ENCODE assay signal across 14 cellular contexts in genomic region chr1:246582301-246583055, GRCh38. TPM values are rescaled to one million over a fixed set of nuclear protein-coding genes. Genes with fewer than 3 reads are reported as not detected.
DNase-seq lines count a peak whose midpoint lies in the region; ATAC-seq, FAIRE-seq and TF ChIP-seq lines count a peak whose summit lies in the region.
"Had no signal": no experiment of that assay in that cellular context is flagged by ENCODE, and none has a peak within 500 bp of the region (broad histone marks: within the 10 kb centered on the region; RNA-seq: fewer than 3 reads in every experiment).

No MANE protein-coding gene starts in this region.

- no TSS peak for BruUV-seq in K562 (replicated peaks; lab: Mats Ljungman, UMichigan)

- peak overlapping the region; percentile 79 for H3K4me2 ChIP-seq in K562 (ENCODE audit: insufficient read depth, low read length)

- no peak for TF ChIP-seq CTCF in right atrium auricular region (IDR thresholded peaks at IDR 0.05)
- no peak for TF ChIP-seq CTCF in heart left ventricle (IDR thresholded peaks at IDR 0.05)
- TF ChIP-seq CTCF in K562 (IDR thresholded peaks at IDR 0.05 in 2 of 3, conservative IDR thresholded peaks at IDR 0.05 in 1 of 3; ENCODE audit: insufficient read depth in 2 of 3, low read depth in 1 of 3, low read length in 3 of 3): 0 out of 6 replicates have a peak, but pooled peaks of 1 of the 3 experiments have one; percentile 15
- no peak for TF ChIP-seq CTCF in type B pancreatic cell (conservative IDR thresholded peaks at IDR 0.05)

- WGBS in heart left ventricle, 4 donors: 85 to 89% (median 87%) methylated on average over 17 of the region's 17 CpGs
- WGBS in K562 (ENCODE audit: insufficient coverage, low coverage, missing lambda C conversion rate): 4% methylated on average over 17 of the region's 17 CpGs

- peak overlapping the region; percentile 48 to 89 for H3K9ac ChIP-seq in K562 (ENCODE audit: insufficient read depth in 1 of 2, low read depth in 2 of 2, low read length in 2 of 2)
- peak overlapping the region; percentile 9 for H3K9ac ChIP-seq in mucosa of stomach (ENCODE audit: low read length)

- H3K27me3 Mint-ChIP-seq in type B pancreatic cell: peaks cover 3% of the 10 kb centered on the region

- H3K27me3 ChIP-seq in right atrium auricular region: no peaks in the 10 kb centered on the region
- H3K27me3 ChIP-seq in heart left ventricle: no peaks in the 10 kb centered on the region
- no peaks in the 10 kb centered on the region for H3K27me3 ChIP-seq in K562 (ENCODE audit: control insufficient read depth in 2 of 2, insufficient read depth in 2 of 2, low read length in 2 of 2)
- no peaks in the 10 kb centered on the region for H3K27me3 ChIP-seq in mucosa of stomach (ENCODE audit: control insufficient read depth, insufficient read depth, low read length)

- H3K27ac Mint-ChIP-seq in type B pancreatic cell: peak overlapping the region; percentile 75

- H4K20me1 ChIP-seq in K562 (replicated peaks; ENCODE audit: control insufficient read depth, insufficient read depth, low read length): no peaks in the 10 kb centered on the region

- ATAC-seq in heart left ventricle (no peak), K562 (peak; percentile 74), HG03378 (IDR thresholded peaks at IDR 0.05; ENCODE audit: unreplicated experiment) (no peak)

- peaks cover 38% of the 10 kb centered on the region for H3K4me1 Mint-ChIP-seq in type B pancreatic cell (ENCODE audit: unreplicated experiment)

- H3K36me3 ChIP-seq in right atrium auricular region: no peaks in the 10 kb centered on the region
- peaks cover 0 to 6% (median 0%) of the 10 kb centered on the region in 9 donors for H3K36me3 ChIP-seq in heart left ventricle
- H3K36me3 ChIP-seq in K562 (ENCODE audit: control insufficient read depth, insufficient read depth, low read length): peaks cover 44% of the 10 kb centered on the region
- no peaks in the 10 kb centered on the region for H3K36me3 ChIP-seq in mucosa of stomach (ENCODE audit: control insufficient read depth, insufficient read depth, low read length)

- H3K4me1 ChIP-seq in right atrium auricular region: peaks cover 0 to 83% of the 10 kb centered on the region in 2 donors
- peaks cover 4 to 86% (median 58%) of the 10 kb centered on the region in 12 donors for H3K4me1 ChIP-seq in heart left ventricle
- H3K4me1 ChIP-seq in K562 (replicated peaks in 1 of 2; ENCODE audit: control insufficient read depth in 2 of 2, insufficient read depth in 2 of 2, low read length in 2 of 2): peaks cover 31 to 59% of the 10 kb centered on the region in 2 experiments
- peaks cover 28% of the 10 kb centered on the region for H3K4me1 ChIP-seq in mucosa of stomach (ENCODE audit: control insufficient read depth, insufficient read depth, low read length)

- H3K4me3 ChIP-seq in right atrium auricular region: no peak overlapping the region
- H3K4me3 ChIP-seq in heart left ventricle: no peak overlapping the region
- H3K4me3 ChIP-seq in K562: peak overlapping the region; percentile 15
- H3K4me3 ChIP-seq in mucosa of stomach (ENCODE audit: low read length): no peak overlapping the region

- no peaks in the 10 kb centered on the region for H3K9me1 ChIP-seq in K562 (ENCODE audit: control insufficient read depth, insufficient read depth, low read length)

- peak overlapping the region; percentile 41 for H2AFZ ChIP-seq in K562 (ENCODE audit: low read depth, low read length)

- no peaks in the 10 kb centered on the region for H3K9me3 Mint-ChIP-seq in type B pancreatic cell

- CTCF ChIA-PET in K562 (lab: Yijun Ruan, JAX; ENCODE audit: low intra/inter-chr PET ratio): no interaction called here

- TF ChIP-seq EP300 in K562 (IDR thresholded peaks at IDR 0.05; ENCODE audit: low read length): no peak

- peaks cover 7% of the 10 kb centered on the region for H3K36me3 Mint-ChIP-seq in type B pancreatic cell

- no peak for TF ChIP-seq POLR2A in heart left ventricle (IDR thresholded peaks at IDR 0.05)
- no peak for TF ChIP-seq POLR2A in K562 (conservative IDR thresholded peaks at IDR 0.05)

- FAIRE-seq in K562 (lab: Jason Lieb, UNC): peak; percentile 91
- FAIRE-seq: islet of Langerhans had no signal

- POLR2A ChIA-PET in K562 (lab: Yijun Ruan, JAX): interaction anchor here (0.6 to 5.7 kb wide), 5 partner anchors 9 to 67 kb away, joined by 3 to 26 read pairs (median 4); partner anchors contain the start of genes CNST and TFB2M

- TF ChIP-seq RAD21 in K562 (CRISPR knock-in tag; conservative IDR thresholded peaks at IDR 0.05 in 1 of 2, IDR thresholded peaks at IDR 0.05 in 1 of 2): no peak; a peak in 1 of 4 replicates

- DNase-seq in right atrium auricular region (ENCODE audit: low spot score) (no peak), heart left ventricle (no peak), K562 (ENCODE audit: extremely low read depth in 1 of 4, low spot score in 3 of 4) (peak; percentile 42 to 86 (median 54)), type B pancreatic cell (ENCODE audit: extremely low spot score, unreplicated experiment) (no peak), C1 segment of cervical spinal cord (lab: John Stamatoyannopoulos, UW) (no peak), iPS-NIHi7 (ENCODE audit: extremely low spot score) (no peak)
- DNase-seq: KBM-7; NCI-H2029; NK-92 treated with Interleukin-12 subunit alpha and Interleukin-12 subunit beta, amount 100 ng/mL, for 24 hours; stimulated activated CD4-positive, alpha-beta T cell treated with anti-CD3 and anti-CD28 coated beads, Interleukin-15, amount 100 ng/mL, for 24 hours; stimulated activated CD8-positive, alpha-beta memory T cell treated with anti-CD3 and anti-CD28 coated beads, Interleukin-4, amount 100 ng/mL, for 48 hours had no signal

- H3K79me2 ChIP-seq in K562 (ENCODE audit: control insufficient read depth, insufficient read depth, low read length): peaks cover 98% of the 10 kb centered on the region

- H3K9me3 ChIP-seq in right atrium auricular region (no peaks in the 10 kb centered on the region), heart left ventricle (no peaks in the 10 kb centered on the region), K562 (replicated peaks; ENCODE audit: control insufficient read depth, insufficient read depth, low read depth, low read length) (no peaks in the 10 kb centered on the region), mucosa of stomach (ENCODE audit: control insufficient read depth, low read length) (no peaks in the 10 kb centered on the region)

- H3K27ac ChIP-seq in right atrium auricular region: peak overlapping the region; percentile 66 to 69
- peak overlapping the region in 6 of 12 donors; percentile 41 to 76 (median 64) for H3K27ac ChIP-seq in heart left ventricle
- H3K27ac ChIP-seq in K562 (ENCODE audit: extremely low read depth, low read depth, low read length): peak overlapping the region; percentile 89

- peak overlapping the region; percentile 15 for H3K4me3 Mint-ChIP-seq in type B pancreatic cell

- intact Hi-C loops in heart left ventricle (cut with DNase I) (no loop called here), K562 (cut with micrococcal nuclease) (loop anchor here (2.0 kb wide), 1 partner anchor 16 kb away; the partner anchor contains the start of genes CNST and TFB2M)

- in situ Hi-C loops in K562 (cut with MboI): no loop called here

RNA-seq across cellular contexts. Expression of gene CNST, which starts 16.2 kb away (rescaled TPM):
- total RNA-seq in right atrium auricular region: 10 to 100 TPM; 15.6 to 19.0 TPM
- total RNA-seq in heart left ventricle: 10 to 100 TPM; 14.0 to 23.9 (median 19.1) TPM
- 10 to 100 TPM in 1 of 2 donors, 1 to 10 TPM in 1; 3.9 to 11.9 TPM for polyA plus RNA-seq in heart left ventricle
- total RNA-seq in K562 (2011; cell fraction: chromatin; rRNA removed; ENCODE audit: low replicate concordance): 251 and 301 TPM in 2 replicates
- total RNA-seq in K562 (2011; cell fraction: nucleolus; rRNA removed): 61.0 and 78.0 TPM in 2 replicates
- 82.1 and 87.6 TPM in 2 replicates for total RNA-seq in K562 (2011; cell fraction: nucleoplasm; rRNA removed)
- total RNA-seq in K562 (2014; rRNA removed): 23.9 and 25.2 TPM in 2 replicates
- 39.1 and 46.1 TPM in 2 replicates for total RNA-seq in K562 (2014; rRNA removed; fragmentation: Illumina TruSeq; extraction: Trizol)
- total RNA-seq in K562 (2015; rRNA removed; fragmentation: Illumina TruSeq; extraction: Trizol): 29.9 and 31.1 TPM in 2 replicates
- 45.5 and 55.3 TPM in 2 replicates for total RNA-seq in K562 (2021)
- polyA plus RNA-seq in K562 (2011; rRNA removed): 41.4 and 43.9 TPM in 2 replicates
- polyA plus RNA-seq in K562 (2011; cell fraction: cytosol; rRNA removed): 11.5 and 23.2 TPM in 2 replicates
- polyA plus RNA-seq in K562 (2011; cell fraction: nucleus; rRNA removed): 37.1 and 53.3 TPM in 2 replicates
- polyA plus RNA-seq in K562 (2012): 16.1 and 19.6 TPM in 2 replicates
- polyA plus RNA-seq in K562 (2014; fragmentation: Illumina TruSeq; extraction: Trizol): 30.1 and 30.8 TPM in 2 replicates
- 10 to 100 TPM; 17.0 to 22.9 TPM for polyA plus RNA-seq in K562 (2014; fragmentation: Nextera tagmentation; extraction: Ambion mirVana)
- 20.6 and 23.3 TPM in 2 replicates for polyA plus RNA-seq in K562 (2014; rRNA removed)
- polyA minus RNA-seq in K562 (2011; rRNA and poly(A)+ RNA removed): 210 and 261 TPM in 2 replicates
- polyA minus RNA-seq in K562 (2011; cell fraction: cytosol; rRNA and poly(A)+ RNA removed): 25.3 and 33.2 TPM in 2 replicates
- 50.6 and 123 TPM in 2 replicates for polyA minus RNA-seq in K562 (2011; cell fraction: nucleus; rRNA and poly(A)+ RNA removed)
- 15.5 and 17.9 TPM in 2 replicates for total RNA-seq in type B pancreatic cell (ENCODE audit: low replicate concordance)

RNA-seq across cellular contexts. Expression of gene TFB2M, which starts 16.4 kb away (rescaled TPM):
- total RNA-seq in right atrium auricular region (10 to 100 TPM in 1 of 2 donors, 1 to 10 TPM in 1; 5.5 to 12.0 TPM), heart left ventricle (10 to 100 TPM; 10.5 to 14.5 (median 12.8) TPM), K562 (2014; rRNA removed) (51.1 and 55.1 TPM in 2 replicates), K562 (2014; rRNA removed; fragmentation: Illumina TruSeq; extraction: Trizol) (72.3 and 80.2 TPM in 2 replicates), K562 (2015; rRNA removed; fragmentation: Illumina TruSeq; extraction: Trizol) (48.2 and 55.2 TPM in 2 replicates), K562 (2021) (63.0 and 63.6 TPM in 2 replicates), type B pancreatic cell (ENCODE audit: low replicate concordance) (12.9 and 14.7 TPM in 2 replicates)
- polyA plus RNA-seq in heart left ventricle (10 to 100 TPM in 1 of 2 donors, 1 to 10 TPM in 1; 4.2 to 18.6 TPM), K562 (2011; rRNA removed) (50.7 and 70.6 TPM in 2 replicates), K562 (2014; fragmentation: Illumina TruSeq; extraction: Trizol) (63.5 and 65.0 TPM in 2 replicates), K562 (2014; fragmentation: Nextera tagmentation; extraction: Ambion mirVana) (100 to 1,000 TPM; 141 to 162 TPM), K562 (2014; rRNA removed) (77.7 and 78.1 TPM in 2 replicates)
- 23.8 and 25.2 TPM in 2 replicates for total RNA-seq in K562 (2011; cell fraction: chromatin; rRNA removed; ENCODE audit: low replicate concordance)
- total RNA-seq in K562 (2011; cell fraction: nucleolus; rRNA removed): 22.5 TPM in 2 replicates
- 17.8 and 18.7 TPM in 2 replicates for total RNA-seq in K562 (2011; cell fraction: nucleoplasm; rRNA removed)
- polyA plus RNA-seq in K562 (2011; cell fraction: cytosol; rRNA removed): 19.8 and 24.0 TPM in 2 replicates
- 13.3 and 16.0 TPM in 2 replicates for polyA plus RNA-seq in K562 (2011; cell fraction: nucleus; rRNA removed)
- polyA plus RNA-seq in K562 (2012): 27.6 and 52.8 TPM in 2 replicates
- polyA minus RNA-seq in K562 (2011; rRNA and poly(A)+ RNA removed): 27.1 and 29.2 TPM in 2 replicates
- polyA minus RNA-seq in K562 (2011; cell fraction: cytosol; rRNA and poly(A)+ RNA removed): 14.7 and 15.6 TPM in 2 replicates
- polyA minus RNA-seq in K562 (2011; cell fraction: nucleus; rRNA and poly(A)+ RNA removed): 14.9 and 19.1 TPM in 2 replicates

Comparison
In these comparisons a context has a peak if more than half of its experiments do, and no peak if none do; other contexts are left out.
1. DNase-seq: peak in K562 (4 of 4); none in right atrium auricular region (single experiment), heart left ventricle (0 of 5), type B pancreatic cell (single experiment), C1 segment of cervical spinal cord (0 of 14) and iPS-NIHi7 (single experiment).